1 cellular context compared by ENCODE assay signal in genomic region chr11:107566569-107566968, GRCh38.
TF ChIP-seq lines count a peak whose summit lies in the region.

No MANE protein-coding gene starts in this region.

TF ChIP-seq in H1, 55 proteins besides CTCF, POLR2A, EP300 and RAD21:
- no peak for TF ChIP-seq ATF3 (IDR thresholded peaks at IDR 0.05; ENCODE audit: insufficient read depth, low read depth, low read length)
- no peak for TF ChIP-seq POLR2AphosphoS5 (IDR thresholded peaks at IDR 0.05; ENCODE audit: low read depth, low read length)
- TF ChIP-seq CBX5 (IDR thresholded peaks at IDR 0.05; ENCODE audit: low read depth, low read length) = no peak
- TF ChIP-seq, protein P1, sequence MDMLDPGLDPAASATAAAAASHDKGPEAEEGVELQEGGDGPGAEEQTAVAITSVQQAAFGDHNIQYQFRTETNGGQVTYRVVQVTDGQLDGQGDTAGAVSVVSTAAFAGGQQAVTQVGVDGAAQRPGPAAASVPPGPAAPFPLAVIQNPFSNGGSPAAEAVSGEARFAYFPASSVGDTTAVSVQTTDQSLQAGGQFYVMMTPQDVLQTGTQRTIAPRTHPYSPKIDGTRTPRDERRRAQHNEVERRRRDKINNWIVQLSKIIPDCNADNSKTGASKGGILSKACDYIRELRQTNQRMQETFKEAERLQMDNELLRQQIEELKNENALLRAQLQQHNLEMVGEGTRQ (IDR thresholded peaks at IDR 0.05; ENCODE audit: low read length) = no peak
- no peak for TF ChIP-seq POU5F1 (IDR thresholded peaks at IDR 0.05; ENCODE audit: low read depth, low read length)
- no peak for TF ChIP-seq SP2 (IDR thresholded peaks at IDR 0.05; ENCODE audit: low read length)
- TF ChIP-seq SIN3A (conservative IDR thresholded peaks at IDR 0.05 in 1 of 2, IDR thresholded peaks at IDR 0.05 in 1 of 2; ENCODE audit: low read depth in 1 of 2, low read length in 2 of 2) = no peak
- TF ChIP-seq SP1 (IDR thresholded peaks at IDR 0.05; ENCODE audit: low read depth, low read length) = no peak
- TF ChIP-seq CHD7 (IDR thresholded peaks at IDR 0.05; ENCODE audit: insufficient replicate concordance, low read length) = no peak
- no peak for TF ChIP-seq BACH1 (IDR thresholded peaks at IDR 0.05; ENCODE audit: low read length)
- no peak for TF ChIP-seq EZH2 (IDR thresholded peaks at IDR 0.05; ENCODE audit: low read depth, low read length, severe bottlenecking)
- TF ChIP-seq NANOG (IDR thresholded peaks at IDR 0.05; ENCODE audit: insufficient read depth, low read depth, low read length, poor library complexity, severe bottlenecking) = no peak
- no peak for TF ChIP-seq HDAC6 (IDR thresholded peaks at IDR 0.05; ENCODE audit: low read depth, low read length)
